ENCODE assay signal across 23 cellular contexts in genomic region chr9:91820126-91820750, GRCh38.
"Had no signal": no experiment of that assay in that cellular context is flagged by ENCODE, and none has a peak within 500 bp of the region (broad histone marks: within the 10 kb centered on the region; RNA-seq: fewer than 3 reads in every experiment).

No MANE protein-coding gene starts in this region.

- DNase-seq: Kasumi-1, MM.1S, NCI-H1092 treated with DMSO at 0.1 percent for 48 hours, NCI-H1436, NCI-H187, NCI-H2029, NCI-H2081 treated with DMSO at 0.1 percent for 48 hours, NCI-H2171, NCI-H226, NCI-H446, NCI-H510A, NCI-H524 treated with DMSO at 0.1 percent for 48 hours, NCI-H69, NCI-H774, Right ventricle myocardium superior, RPMI8226, SIG-M5 had no signal

- H3K27me3 ChIP-seq: SJSA1 had no signal

- H3K4me2 ChIP-seq: KMS-11 had no signal

- H3K36me3 ChIP-seq: SJSA1 had no signal

- H3K4me1 Mint-ChIP-seq: IgD-negative memory B cell had no signal

- H3K9me3 Mint-ChIP-seq: IgD-negative memory B cell had no signal

- H3K4me1 ChIP-seq: SJSA1 had no signal

- H3K9ac ChIP-seq: KMS-11 had no signal

- H3K4me3 Mint-ChIP-seq: IgD-negative memory B cell had no signal

- H3K27ac ChIP-seq: KMS-11, SJSA1, SK-N-MC had no signal

- ATAC-seq: HepG2, K562 had no signal

- H3K36me3 Mint-ChIP-seq: IgD-negative memory B cell had no signal

- H3K9me3 ChIP-seq: SJSA1 had no signal

- H3K27ac Mint-ChIP-seq: IgD-negative memory B cell had no signal

- H3K4me3 ChIP-seq: K562, SJSA1, SK-N-MC had no signal
